In the genomic region with DNA sequence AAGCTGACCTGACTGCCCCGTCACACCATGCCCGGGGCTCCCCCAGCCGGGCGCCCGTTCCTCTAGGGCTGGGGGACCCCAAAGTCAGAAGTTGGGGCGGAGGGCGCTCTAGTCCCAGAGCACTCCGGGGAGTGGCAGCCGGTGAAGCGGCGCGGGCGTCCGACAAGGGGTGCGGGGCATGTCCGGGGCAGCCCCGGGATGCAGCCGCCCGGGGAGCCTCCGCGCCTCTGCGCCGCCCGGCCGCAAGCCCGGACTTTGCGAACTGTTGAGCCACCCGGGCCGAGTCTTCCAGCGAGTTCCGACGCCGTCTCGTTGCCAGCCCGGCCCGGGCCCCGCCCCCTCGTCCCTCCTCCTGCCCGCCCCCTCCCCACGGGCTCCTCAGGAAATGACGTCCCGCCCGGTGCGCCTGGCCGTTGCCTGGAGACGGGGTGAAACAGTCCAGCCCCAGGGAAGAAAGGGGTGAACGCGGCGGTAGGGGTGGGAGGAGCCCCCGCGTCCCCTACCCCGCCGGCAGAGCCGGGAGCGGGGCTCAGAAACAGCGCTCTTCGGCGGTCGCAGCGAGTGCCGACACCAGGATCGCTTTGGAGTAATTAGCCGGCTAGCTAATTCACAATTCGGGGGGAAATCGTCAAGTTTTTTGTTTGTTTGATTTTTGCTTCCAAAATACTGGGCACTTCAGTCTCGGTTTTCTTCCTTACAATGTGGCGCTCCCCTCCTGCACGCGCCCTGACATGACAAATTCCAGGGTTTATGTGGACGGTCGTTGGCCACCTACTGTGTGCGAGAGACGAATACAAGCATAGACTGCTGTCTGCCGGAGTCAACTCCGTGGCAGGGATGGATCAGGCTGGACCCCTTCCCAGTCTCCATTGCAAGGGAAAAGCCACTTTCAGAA, we compare ENCODE assay signal across 8 cellular contexts. TPM values are rescaled to one million over a fixed set of nuclear protein-coding genes. Genes with fewer than 3 reads are reported as not detected.
DNase-seq lines count a peak whose midpoint lies in the region; ATAC-seq and TF ChIP-seq lines count a peak whose summit lies in the region.

A gene (minus strand): TSS at position 287 of the 895 bp plus-strand sequence. CDS start 672 bp downstream, outside the sequence.

- no peaks in the 10 kb centered on the region for H3K36me3 ChIP-seq in CD8-positive, alpha-beta memory T cell (ENCODE audit: insufficient read depth, low read length)
- H3K36me3 ChIP-seq in KMS-11 (ENCODE audit: insufficient read depth) = no peaks in the 10 kb centered on the region

- H3K4me2 ChIP-seq in KMS-11 = peak within 1 kb of the TSS; percentile 99

- peaks cover 18% of the 10 kb centered on the region for H3K4me1 ChIP-seq in CD8-positive, alpha-beta memory T cell (ENCODE audit: insufficient read depth, low read length)
- H3K4me1 ChIP-seq in KMS-11 (ENCODE audit: low read depth, poor library complexity, severe bottlenecking) = peaks cover 43% of the 10 kb centered on the region

- peak within 1 kb of the TSS; percentile 82 to 97 (median 95) for H3K27ac Mint-ChIP-seq in CD8-positive, alpha-beta memory T cell
- peak within 1 kb of the TSS; percentile 82 for H3K27ac Mint-ChIP-seq in activated T-helper 17 cell treated with anti-CD3 and anti-CD28 coated beads, Interleukin-2, amount 50 U/mL, for 72 hours
- H3K27ac Mint-ChIP-seq in naive B cell = peak within 1 kb of the TSS; percentile 94 to 97 (median 96)

- peak within 1 kb of the TSS; percentile 76 for H3K27ac ChIP-seq in CD8-positive, alpha-beta memory T cell (ENCODE audit: low read depth, low read length)
- H3K27ac ChIP-seq in KMS-11 = peak within 1 kb of the TSS; percentile 83

- POLR2A ChIA-PET in CD8-positive, alpha-beta memory T cell (lab: Charles Lee) = interaction anchor here (0.7 to 1.8 kb wide), 5 partner anchors 11 to 120 kb away, joined by 3 to 11 read pairs (median 3); a partner anchor contains a TSS

- peaks cover 0 to 16% of the 10 kb centered on the region in 2 donors for H3K27me3 Mint-ChIP-seq in CD8-positive, alpha-beta memory T cell
- H3K27me3 Mint-ChIP-seq in activated T-helper 17 cell treated with anti-CD3 and anti-CD28 coated beads, Interleukin-2, amount 50 U/mL, for 72 hours = peaks cover 3% of the 10 kb centered on the region
- peaks cover 12 to 19% (median 16%) of the 10 kb centered on the region in 3 donors for H3K27me3 Mint-ChIP-seq in naive B cell

- peak within 1 kb of the TSS; percentile 70 for H3K4me3 ChIP-seq in CD8-positive, alpha-beta memory T cell (ENCODE audit: low read length)
- no peak within 1 kb of the TSS for H3K4me3 ChIP-seq in KMS-11 (IDR thresholded peaks at IDR 0.05; ENCODE audit: insufficient read depth, low read depth, low read length)
- peak within 1 kb of the TSS; percentile 58 for H3K4me3 ChIP-seq in fibroblast of mammary gland (ENCODE audit: control insufficient read depth, low read depth, low read length)

- peak; percentile 88 for ATAC-seq in GM21529 (IDR thresholded peaks at IDR 0.05; ENCODE audit: unreplicated experiment)
- ATAC-seq in activated T-helper 17 cell treated with anti-CD3 and anti-CD28 coated beads, Interleukin-2, amount 50 U/mL, for 72 hours (replicated peaks) = peak; percentile 91
- peak; percentile 85 to 86 for ATAC-seq in naive B cell (ENCODE audit: low read depth in 2 of 2)

- H4K20me1 ChIP-seq in KMS-11 (ENCODE audit: insufficient read depth) = no peaks in the 10 kb centered on the region

- H2AFZ ChIP-seq in KMS-11 (ENCODE audit: low read depth) = peak within 1 kb of the TSS; percentile 43

- peak within 1 kb of the TSS; percentile 84 to 95 (median 88) for H3K4me3 Mint-ChIP-seq in CD8-positive, alpha-beta memory T cell
- H3K4me3 Mint-ChIP-seq in activated T-helper 17 cell treated with anti-CD3 and anti-CD28 coated beads, Interleukin-2, amount 50 U/mL, for 72 hours = peak within 1 kb of the TSS; percentile 75
- peak within 1 kb of the TSS; percentile 85 to 93 (median 89) for H3K4me3 Mint-ChIP-seq in naive B cell

- peaks cover 40 to 56% (median 53%) of the 10 kb centered on the region in 3 donors for H3K4me1 Mint-ChIP-seq in CD8-positive, alpha-beta memory T cell
- no peaks in the 10 kb centered on the region for H3K4me1 Mint-ChIP-seq in activated T-helper 17 cell treated with anti-CD3 and anti-CD28 coated beads, Interleukin-2, amount 50 U/mL, for 72 hours
- H3K4me1 Mint-ChIP-seq in naive B cell = peaks cover 14 to 43% (median 33%) of the 10 kb centered on the region in 3 donors

- no peaks in the 10 kb centered on the region for H3K9me3 ChIP-seq in CD8-positive, alpha-beta memory T cell (ENCODE audit: low read length)

- CTCF ChIA-PET in CD8-positive, alpha-beta memory T cell (lab: Charles Lee) = interaction anchor here (1.3 to 6.6 kb wide), 9 partner anchors 11 to 169 kb away, joined by 3 to 54 read pairs (median 12); a partner anchor contains a TSS

- peaks cover 9% of the 10 kb centered on the region for H3K27me3 ChIP-seq in CD8-positive, alpha-beta memory T cell (ENCODE audit: insufficient read depth, low read length, poor library complexity, severe bottlenecking)
- H3K27me3 ChIP-seq in KMS-11 (ENCODE audit: insufficient read depth, low read depth) = no peaks in the 10 kb centered on the region

- H3K9me3 Mint-ChIP-seq in CD8-positive, alpha-beta memory T cell = no peaks in the 10 kb centered on the region
- no peaks in the 10 kb centered on the region for H3K9me3 Mint-ChIP-seq in activated T-helper 17 cell treated with anti-CD3 and anti-CD28 coated beads, Interleukin-2, amount 50 U/mL, for 72 hours
- H3K9me3 Mint-ChIP-seq in naive B cell = no peaks in the 10 kb centered on the region

- H3K9ac ChIP-seq in KMS-11 = peak within 1 kb of the TSS; percentile 67

- TF ChIP-seq CTCF in KMS-11 (conservative IDR thresholded peaks at IDR 0.05; ENCODE audit: low read depth, low read length) = no peak
- no peak for TF ChIP-seq CTCF in fibroblast of mammary gland (conservative IDR thresholded peaks at IDR 0.05; ENCODE audit: control insufficient read depth, insufficient read depth, low read depth, low read length)

- H3K79me2 ChIP-seq in KMS-11 (ENCODE audit: insufficient read depth, low read depth) = peaks cover 45% of the 10 kb centered on the region

- H3K36me3 Mint-ChIP-seq in CD8-positive, alpha-beta memory T cell = peaks cover 0 to 3% (median 0%) of the 10 kb centered on the region in 3 donors
- H3K36me3 Mint-ChIP-seq in activated T-helper 17 cell treated with anti-CD3 and anti-CD28 coated beads, Interleukin-2, amount 50 U/mL, for 72 hours (ENCODE audit: low read depth) = no peaks in the 10 kb centered on the region
- no peaks in the 10 kb centered on the region for H3K36me3 Mint-ChIP-seq in naive B cell

- DNase-seq in CD8-positive, alpha-beta memory T cell = peak; percentile 90 to 97 (median 92)
- DNase-seq in RPMI7951 (ENCODE audit: low read depth) (peak; percentile 90), fibroblast of mammary gland (ENCODE audit: low read depth) (peak; percentile 63), naive B cell (peak; percentile 93)
- DNase-seq in stimulated activated CD8-positive, alpha-beta memory T cell treated with anti-CD3 and anti-CD28 coated beads, Interleukin-7, amount 100 ng/mL, for 24 hours (ENCODE audit: low read depth) = peak; percentile 73

RNA-seq across cellular contexts. Expression of the gene that starts here (rescaled TPM):
- total RNA-seq in CD8-positive, alpha-beta memory T cell = 1 to 10 TPM; 8.6 to 9.0 TPM
- polyA plus RNA-seq in CD8-positive, alpha-beta memory T cell = 5.5 TPM
- 1.4 and 1.7 TPM in 2 replicates for total RNA-seq in RPMI7951 (2014; rRNA removed; shearing (Covaris generic))
- 10 to 100 TPM in 1 of 2 donors, 1 to 10 TPM in 1; 4.0 to 29.1 TPM for total RNA-seq in activated T-helper 17 cell treated with anti-CD3 and anti-CD28 coated beads, Interleukin-2, amount 50 U/mL, for 72 hours
- polyA plus RNA-seq in naive B cell (ENCODE audit: low read depth in 6 of 6) = 1 to 10 TPM in 2 of 6 donors, under 1 TPM in 4; 0.27 to 2.0 (median 0.95) TPM
